Comparison of ENCODE assay signal across 12 cellular contexts in the genomic region with DNA sequence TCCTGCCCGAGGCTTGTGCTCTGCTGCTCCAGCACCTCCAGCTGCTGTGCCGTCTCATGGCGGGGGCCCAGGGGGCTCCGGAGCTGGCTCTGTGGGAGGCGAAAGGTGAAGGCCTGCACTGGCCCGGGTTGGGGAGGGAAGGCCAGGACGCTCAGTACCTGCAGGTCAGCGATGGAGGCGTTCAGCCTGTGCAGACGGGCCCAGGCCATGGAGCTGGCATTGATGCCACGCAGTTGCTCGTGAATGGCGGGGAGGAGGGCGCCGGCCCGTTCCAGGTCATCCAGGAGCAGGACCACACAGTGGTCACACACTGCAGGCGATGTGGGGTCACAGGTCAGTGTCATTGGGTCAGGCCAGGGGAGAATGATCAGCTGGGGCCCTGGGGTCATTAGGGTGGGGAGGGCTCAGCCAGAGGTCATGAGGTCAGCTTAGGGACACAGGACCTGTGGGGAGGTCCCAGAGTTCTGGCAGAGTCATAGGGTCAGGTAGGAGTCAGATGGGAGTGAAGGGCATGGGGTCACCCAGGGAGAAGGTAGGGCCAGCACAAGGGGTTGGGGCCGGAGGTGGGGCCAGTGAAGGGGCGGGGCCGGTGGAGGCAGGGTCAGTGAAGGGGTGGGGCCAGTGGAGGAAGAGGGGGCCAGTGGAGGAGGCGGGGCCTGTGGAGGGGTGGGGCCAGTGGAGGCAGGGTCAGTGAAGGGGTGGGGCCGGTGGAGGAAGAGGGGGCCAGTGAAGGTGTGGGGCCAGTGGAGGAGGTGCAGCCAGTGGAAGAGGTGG. TPM values are rescaled to one million over a fixed set of nuclear protein-coding genes. Genes with fewer than 3 reads are reported as not detected.
DNase-seq lines count a peak whose midpoint lies in the region; ATAC-seq and TF ChIP-seq lines count a peak whose summit lies in the region.
"Had no signal": no experiment of that assay in that cellular context is flagged by ENCODE, and none has a peak within 500 bp of the region (broad histone marks: within the 10 kb centered on the region; RNA-seq: fewer than 3 reads in every experiment).

No MANE protein-coding gene starts in this region.

- no peaks in the 10 kb centered on the region for H3K79me2 ChIP-seq in OCI-LY7 (ENCODE audit: insufficient read depth, low read depth, low read length)

- no peaks in the 10 kb centered on the region for H3K9me3 Mint-ChIP-seq in endodermal cell
- H3K9me3 Mint-ChIP-seq in nephron progenitor cell = peaks cover 8% of the 10 kb centered on the region
- H3K9me3 Mint-ChIP-seq: natural killer cell treated with Interleukin-12 subunit alpha and Interleukin-12 subunit beta and Interleukin-15 and Interleukin-18, amount 100 ng/mL, for 72 hours had no signal

- ATAC-seq in GM21619 (IDR thresholded peaks at IDR 0.05; ENCODE audit: unreplicated experiment) = no peak
- ATAC-seq in GM19324 (IDR thresholded peaks at IDR 0.05; ENCODE audit: low FRiP score, unreplicated experiment) = no peak

- no peak overlapping the region for H3K27ac Mint-ChIP-seq in endodermal cell
- peak overlapping the region; percentile 36 for H3K27ac Mint-ChIP-seq in nephron progenitor cell

- H3K27me3 Mint-ChIP-seq in endodermal cell (ENCODE audit: insufficient read depth) (no peaks in the 10 kb centered on the region), nephron progenitor cell (ENCODE audit: low read depth, poor library complexity) (peaks cover 3% of the 10 kb centered on the region)
- H3K27me3 Mint-ChIP-seq: natural killer cell treated with Interleukin-12 subunit alpha and Interleukin-12 subunit beta and Interleukin-15 and Interleukin-18, amount 100 ng/mL, for 72 hours had no signal

- POLR2A ChIA-PET in OCI-LY7 (lab: Charles Lee) = interaction anchor here (0.5 to 0.6 kb wide), 2 partner anchors 66 to 1311 kb away, joined by 3 to 4 read pairs; a partner anchor contains a TSS

- no peak for TF ChIP-seq CTCF in OCI-LY7 (conservative IDR thresholded peaks at IDR 0.05; ENCODE audit: low read length)
- TF ChIP-seq CTCF in endodermal cell (conservative IDR thresholded peaks at IDR 0.05) = no peak
- TF ChIP-seq CTCF in nephron progenitor cell (IDR thresholded peaks at IDR 0.05) = no peak

- no peak overlapping the region for H2AFZ ChIP-seq in OCI-LY7 (ENCODE audit: low read length)

- H3K9me3 ChIP-seq in OCI-LY7 (ENCODE audit: low read length) = no peaks in the 10 kb centered on the region
- H3K9me3 ChIP-seq in endodermal cell (ENCODE audit: control insufficient read depth, low read length) = no peaks in the 10 kb centered on the region

- H3K9ac ChIP-seq in endodermal cell (ENCODE audit: extremely low read depth, low read length, poor library complexity, severe bottlenecking) = no peak overlapping the region

- WGBS in endodermal cell (ENCODE audit: insufficient coverage in 1 of 2, insufficient read length in 1 of 2), 2 experiments = 95 to 96% methylated on average over 15 to 22 of the region's 22 CpGs

- H3K4me3 ChIP-seq in OCI-LY7 (ENCODE audit: low read depth, low read length, poor library complexity, severe bottlenecking) (no peak overlapping the region), endodermal cell (ENCODE audit: low read length) (no peak overlapping the region)

- DNase-seq in NCI-H82 (lab: John Stamatoyannopoulos, UW) (peak; percentile 45), NCI-H82 treated with DMSO at 0.1 percent for 48 hours (lab: John Stamatoyannopoulos, UW; ENCODE audit: unreplicated experiment) (no peak), OCI-LY7 (ENCODE audit: low spot score) (peak; percentile 69), endodermal cell (peak; percentile 88), nephron progenitor cell (peak; percentile 52), NCI-H69 (lab: John Stamatoyannopoulos, UW) (no peak)
- DNase-seq: activated CD8-positive, alpha-beta memory T cell treated with anti-CD3 and anti-CD28 coated beads, Interleukin-2, amount 50 U/mL, for 48 hours; NCI-H524; T-helper 2 cell had no signal

- H3K4me2 ChIP-seq in OCI-LY7 (ENCODE audit: low read length) = no peak overlapping the region

- CTCF ChIA-PET in OCI-LY7 (lab: Charles Lee; ENCODE audit: unreplicated experiment) = no interaction called here

- H3K4me3 Mint-ChIP-seq in endodermal cell (no peak overlapping the region), nephron progenitor cell (no peak overlapping the region)
- H3K4me3 Mint-ChIP-seq: natural killer cell treated with Interleukin-12 subunit alpha and Interleukin-12 subunit beta and Interleukin-15 and Interleukin-18, amount 100 ng/mL, for 72 hours had no signal

- H3K36me3 ChIP-seq in OCI-LY7 (ENCODE audit: insufficient read depth, low read length) (peaks cover 62% of the 10 kb centered on the region), endodermal cell (ENCODE audit: control insufficient read depth, insufficient read depth, low read length) (peaks cover 55% of the 10 kb centered on the region)

- H3K36me3 Mint-ChIP-seq in endodermal cell (ENCODE audit: low read depth) = peaks cover 62% of the 10 kb centered on the region
- H3K36me3 Mint-ChIP-seq in nephron progenitor cell (ENCODE audit: low read depth) = peaks cover 32% of the 10 kb centered on the region
- H3K36me3 Mint-ChIP-seq: natural killer cell treated with Interleukin-12 subunit alpha and Interleukin-12 subunit beta and Interleukin-15 and Interleukin-18, amount 100 ng/mL, for 72 hours had no signal

- no TSS peak for BruUV-seq in OCI-LY7 (replicated peaks; lab: Mats Ljungman, UMichigan)

- H4K20me1 ChIP-seq in OCI-LY7 (ENCODE audit: insufficient read depth, low read length) = no peaks in the 10 kb centered on the region

- H3K4me1 ChIP-seq in OCI-LY7 (ENCODE audit: insufficient read depth, low read length, poor library complexity, severe bottlenecking) (peaks cover 5% of the 10 kb centered on the region), endodermal cell (ENCODE audit: control insufficient read depth, insufficient read depth, low read length) (no peaks in the 10 kb centered on the region)

- H3K4me1 Mint-ChIP-seq in endodermal cell (no peaks in the 10 kb centered on the region), nephron progenitor cell (no peaks in the 10 kb centered on the region)

- H3K27me3 ChIP-seq in endodermal cell (ENCODE audit: control insufficient read depth, insufficient read depth, low read length, poor library complexity, severe bottlenecking) = no peaks in the 10 kb centered on the region

- intact Hi-C loops in OCI-LY7 (cut with micrococcal nuclease; ENCODE audit: unreplicated experiment) = loop anchor here (1.0 to 5.0 kb wide), 2 partner anchors 18 to 47 kb away; a partner anchor contains a TSS

- H3K27ac ChIP-seq in OCI-LY7 (ENCODE audit: low read depth, low read length, poor library complexity, severe bottlenecking) (no peak overlapping the region), endodermal cell (ENCODE audit: low read depth, low read length) (no peak overlapping the region)

- no peaks in the 10 kb centered on the region for H3K9me2 ChIP-seq in OCI-LY7 (ENCODE audit: insufficient read depth, low read length)

RNA-seq across cellular contexts. Expression of a gene that starts 18.0 kb away (rescaled TPM):
- 123 and 128 TPM in 2 replicates for total RNA-seq in OCI-LY7 (2014; rRNA removed; shearing (Covaris generic))
- total RNA-seq in OCI-LY7 (2022) (70.7 and 87.0 TPM in 2 replicates), endodermal cell (100 to 1,000 TPM; 105 to 106 TPM)
- polyA plus RNA-seq in endodermal cell (2013, experiment 1 of 2) = 77.9 TPM
- polyA plus RNA-seq in endodermal cell (2013, experiment 2 of 2) = 81.6 TPM

RNA-seq across cellular contexts. Expression of a gene that starts 46.3 kb away (rescaled TPM):
- 53.3 and 59.3 TPM in 2 replicates for total RNA-seq in OCI-LY7 (2014; rRNA removed; shearing (Covaris generic))
- 144 and 162 TPM in 2 replicates for total RNA-seq in OCI-LY7 (2022)
- 100 to 1,000 TPM; 315 to 369 TPM for total RNA-seq in endodermal cell
- 95.9 TPM for polyA plus RNA-seq in endodermal cell (2013, experiment 1 of 2)
- polyA plus RNA-seq in endodermal cell (2013, experiment 2 of 2) = 89.1 TPM

Comparison
In these comparisons a context has a peak if more than half of its experiments do, and no peak if none do; other contexts are left out.
1. DNase-seq: peak in NCI-H82 (single experiment), OCI-LY7 (single experiment), endodermal cell (single experiment) and nephron progenitor cell (single experiment); none in NCI-H82 treated with DMSO at 0.1 percent for 48 hours (single experiment) and NCI-H69 (single experiment).